In genomic region chr10:21524526-21525366, GRCh38 we compare ENCODE assay signal across 8 cellular contexts. TPM values are rescaled to one million over a fixed set of nuclear protein-coding genes. Genes with fewer than 3 reads are reported as not detected.
A peak's percentile ranks its signal among the peaks of the same experiment; 100 is the strongest.
DNase-seq lines count a peak whose midpoint lies in the region; ATAC-seq and TF ChIP-seq lines count a peak whose summit lies in the region.

No MANE protein-coding gene starts in this region.

- DNase-seq in BE2C (no peak), H7 (no peak), globus pallidus (ENCODE audit: low spot score) (peak; percentile 68), NCI-H345 (lab: John Stamatoyannopoulos, UW) (no peak)

- H3K9me3 ChIP-seq in BE2C = no peaks in the 10 kb centered on the region

- ATAC-seq in HG03469 (IDR thresholded peaks at IDR 0.05; ENCODE audit: unreplicated experiment) (no peak), HG03565 (IDR thresholded peaks at IDR 0.05; ENCODE audit: unreplicated experiment) (no peak)

- H3K4me3 ChIP-seq in BE2C (ENCODE audit: low read depth, low read length) (peak overlapping the region; percentile 55), H7 (ENCODE audit: insufficient read depth, low read depth, low read length) (peak overlapping the region; percentile 65), WI38 (ENCODE audit: low read depth, low read length) (peak overlapping the region; percentile 70), rectal smooth muscle tissue (ENCODE audit: low read length) (peak overlapping the region; percentile 72)

- peaks cover 13% of the 10 kb centered on the region for H3K4me1 ChIP-seq in BE2C
- H3K4me1 ChIP-seq in rectal smooth muscle tissue (ENCODE audit: control insufficient read depth, insufficient read depth, low read length) = peaks cover 8% of the 10 kb centered on the region

- H3K27ac ChIP-seq in rectal smooth muscle tissue (ENCODE audit: low read depth, low read length) = peak overlapping the region; percentile 99

- H3K9ac ChIP-seq in rectal smooth muscle tissue (ENCODE audit: low read length) = peak overlapping the region; percentile 13

- H3K36me3 ChIP-seq in BE2C (no peaks in the 10 kb centered on the region), H7 (replicated peaks; ENCODE audit: control insufficient read depth, insufficient read depth, low read length) (no peaks in the 10 kb centered on the region), rectal smooth muscle tissue (ENCODE audit: control insufficient read depth, insufficient read depth, low read length) (no peaks in the 10 kb centered on the region)

- TF ChIP-seq CTCF in BE2C (IDR thresholded peaks at IDR 0.05; ENCODE audit: low read depth, low read length) (no peak), WI38 (IDR thresholded peaks at IDR 0.05; ENCODE audit: low read depth, low read length) (no peak)

- no peaks in the 10 kb centered on the region for H3K27me3 ChIP-seq in BE2C
- H3K27me3 ChIP-seq in H7 (ENCODE audit: control insufficient read depth, insufficient read depth, low read length) = peaks cover 13% of the 10 kb centered on the region; the same call in 1 of the 2 replicates
- H3K27me3 ChIP-seq in rectal smooth muscle tissue (ENCODE audit: control insufficient read depth, insufficient read depth, low read length) = no peaks in the 10 kb centered on the region

RNA-seq across cellular contexts. Expression of gene SKIDA1, which starts 0.7 kb away (rescaled TPM):
- polyA plus RNA-seq in BE2C (2012; ENCODE audit: insufficient read depth, insufficient read length, low read depth) = 2.1 TPM
- total RNA-seq in H7 (2014; rRNA removed; shearing (Covaris generic)) = 10.4 and 15.1 TPM in 2 replicates

RNA-seq across cellular contexts. Expression of gene MLLT10, which starts 9.3 kb away (rescaled TPM):
- polyA plus RNA-seq in BE2C (2012; ENCODE audit: insufficient read depth, insufficient read length, low read depth) = 35.2 TPM
- 47.2 and 59.0 TPM in 2 replicates for total RNA-seq in H7 (2014; rRNA removed; shearing (Covaris generic))
